Comparison of ENCODE assay signal across 10 cellular contexts in genomic region chr4:157217708-157218107, GRCh38. TPM values are rescaled to one million over a fixed set of nuclear protein-coding genes. Genes with fewer than 3 reads are reported as not detected.
DNase-seq lines count a peak whose midpoint lies in the region; ATAC-seq and TF ChIP-seq lines count a peak whose summit lies in the region.
"Had no signal": no experiment of that assay in that cellular context is flagged by ENCODE, and none has a peak within 500 bp of the region (broad histone marks: within the 10 kb centered on the region; RNA-seq: fewer than 3 reads in every experiment).

No MANE protein-coding gene starts in this region.

- H3K4me2 ChIP-seq in mammary epithelial cell (ENCODE audit: insufficient read depth, low read depth, low read length): no peak overlapping the region

- no peak overlapping the region for H3K9ac ChIP-seq in mammary epithelial cell (ENCODE audit: insufficient read depth, low read length)

- H3K4me3 ChIP-seq in LNCaP clone FGC (ENCODE audit: low read depth, low read length) (no peak overlapping the region), mammary epithelial cell (replicated peaks in 1 of 3; ENCODE audit: insufficient read depth in 1 of 3, low read depth in 2 of 3, low read length in 3 of 3) (no peak overlapping the region)
- H3K4me3 ChIP-seq: skin epidermis had no signal

- ATAC-seq in HG03097 (IDR thresholded peaks at IDR 0.05; ENCODE audit: low FRiP score, unreplicated experiment): no peak

- H3K9me3 ChIP-seq in mammary epithelial cell (replicated peaks; ENCODE audit: insufficient read depth, low read length): no peaks in the 10 kb centered on the region

- no peaks in the 10 kb centered on the region for H4K20me1 ChIP-seq in mammary epithelial cell (ENCODE audit: insufficient read depth, low read length)

- H3K79me2 ChIP-seq in mammary epithelial cell (ENCODE audit: insufficient read depth, low read length): no peaks in the 10 kb centered on the region

- H3K9me3 Mint-ChIP-seq in nephron progenitor cell: no peaks in the 10 kb centered on the region
- peaks cover 6% of the 10 kb centered on the region for H3K9me3 Mint-ChIP-seq in activated naive CD8-positive, alpha-beta T cell treated with anti-CD3 and anti-CD28 coated beads for 36 hours

- no peaks in the 10 kb centered on the region for H3K36me3 ChIP-seq in mammary epithelial cell (ENCODE audit: insufficient read depth, low read length)

- no peak overlapping the region for H3K4me3 Mint-ChIP-seq in nephron progenitor cell
- no peak overlapping the region for H3K4me3 Mint-ChIP-seq in activated naive CD8-positive, alpha-beta T cell treated with anti-CD3 and anti-CD28 coated beads for 36 hours
- H3K4me3 Mint-ChIP-seq: activated naive CD8-positive, alpha-beta T cell had no signal

- no TSS peak for BruUV-seq in mammary epithelial cell (replicated peaks; lab: Mats Ljungman, UMichigan)

- peaks cover 16% of the 10 kb centered on the region for H3K4me1 ChIP-seq in mammary epithelial cell (ENCODE audit: insufficient read depth, low read length)

- DNase-seq in ELR (ENCODE audit: low read depth) (peak; percentile 41), LNCaP clone FGC (ENCODE audit: low read depth) (no peak), mammary epithelial cell (no peak), nephron progenitor cell (no peak), iPS-NIHi7 (ENCODE audit: extremely low spot score) (no peak)
- DNase-seq in stimulated activated CD4-positive, alpha-beta T cell treated with anti-CD3 and anti-CD28 coated beads, Interleukin-4, amount 100 ng/mL, for 1 hour: no peak
- no peak for DNase-seq in activated naive CD8-positive, alpha-beta T cell treated with anti-CD3 and anti-CD28 coated beads for 36 hours

- no peak overlapping the region for H3K27ac Mint-ChIP-seq in nephron progenitor cell
- no peak overlapping the region for H3K27ac Mint-ChIP-seq in activated naive CD8-positive, alpha-beta T cell treated with anti-CD3 and anti-CD28 coated beads for 36 hours
- H3K27ac Mint-ChIP-seq: activated naive CD8-positive, alpha-beta T cell had no signal

- H3K36me3 Mint-ChIP-seq in nephron progenitor cell (ENCODE audit: low read depth): no peaks in the 10 kb centered on the region
- peaks cover 3% of the 10 kb centered on the region for H3K36me3 Mint-ChIP-seq in activated naive CD8-positive, alpha-beta T cell treated with anti-CD3 and anti-CD28 coated beads for 36 hours
- H3K36me3 Mint-ChIP-seq: activated naive CD8-positive, alpha-beta T cell had no signal

- peaks cover 28% of the 10 kb centered on the region for H3K27me3 ChIP-seq in mammary epithelial cell (ENCODE audit: insufficient read depth, low read length)

- H3K27ac ChIP-seq in mammary epithelial cell (ENCODE audit: insufficient read depth, low read depth, low read length): no peak overlapping the region
- H3K27ac ChIP-seq: skin epidermis had no signal

- WGBS in mammary epithelial cell (ENCODE audit: low coverage, missing lambda C conversion rate): 4% methylated on average over 3 of the region's 3 CpGs

- no peak overlapping the region for H2AFZ ChIP-seq in mammary epithelial cell (ENCODE audit: low read depth, low read length)

- H3K4me1 Mint-ChIP-seq in nephron progenitor cell: peaks cover 21% of the 10 kb centered on the region
- H3K4me1 Mint-ChIP-seq in activated naive CD8-positive, alpha-beta T cell treated with anti-CD3 and anti-CD28 coated beads for 36 hours: no peaks in the 10 kb centered on the region

- dilution Hi-C loops in mammary epithelial cell (cut with HindIII; ENCODE audit: low sequenced_read_pairs): no loop called here

- TF ChIP-seq CTCF in LNCaP clone FGC (IDR thresholded peaks at IDR 0.05; ENCODE audit: control insufficient read depth, extremely low read depth, insufficient read depth): peak; percentile 49
- peak; percentile 55 to 61 for TF ChIP-seq CTCF in mammary epithelial cell (conservative IDR thresholded peaks at IDR 0.05 in 1 of 2, IDR thresholded peaks at IDR 0.05 in 1 of 2; ENCODE audit: extremely low read depth in 1 of 2, insufficient read depth in 1 of 2, low read depth in 1 of 2, low read length in 2 of 2)
- peak; percentile 55 for TF ChIP-seq CTCF in nephron progenitor cell (IDR thresholded peaks at IDR 0.05)

- intact Hi-C loops in mammary epithelial cell (cut with micrococcal nuclease): loop anchor here (1.0 kb wide), 1 partner anchor 761 kb away; no protein-coding TSS in a partner anchor

- H3K27me3 Mint-ChIP-seq in nephron progenitor cell (ENCODE audit: low read depth, poor library complexity): peaks cover 62% of the 10 kb centered on the region
- peaks cover 40% of the 10 kb centered on the region for H3K27me3 Mint-ChIP-seq in activated naive CD8-positive, alpha-beta T cell treated with anti-CD3 and anti-CD28 coated beads for 36 hours

- in situ Hi-C loops in mammary epithelial cell (cut with MboI; ENCODE audit: low sequenced_read_pairs in 2 of 2): loop anchor here (25.0 kb wide), 2 partner anchors 745 to 970 kb away; no protein-coding TSS in a partner anchor

- CTCF ChIA-PET in mammary epithelial cell (lab: Charles Lee; ENCODE audit: low non-redundant PET): no interaction called here

RNA-seq across cellular contexts. Expression of gene GRIA2, which starts 2.8 kb away (rescaled TPM):
- total RNA-seq in mammary epithelial cell: not detected
- not detected for polyA plus RNA-seq in mammary epithelial cell
- not detected for polyA minus RNA-seq in mammary epithelial cell
- not detected for total RNA-seq in activated naive CD8-positive, alpha-beta T cell treated with anti-CD3 and anti-CD28 coated beads for 36 hours
